18 cellular contexts compared by ENCODE assay signal in the genomic region with DNA sequence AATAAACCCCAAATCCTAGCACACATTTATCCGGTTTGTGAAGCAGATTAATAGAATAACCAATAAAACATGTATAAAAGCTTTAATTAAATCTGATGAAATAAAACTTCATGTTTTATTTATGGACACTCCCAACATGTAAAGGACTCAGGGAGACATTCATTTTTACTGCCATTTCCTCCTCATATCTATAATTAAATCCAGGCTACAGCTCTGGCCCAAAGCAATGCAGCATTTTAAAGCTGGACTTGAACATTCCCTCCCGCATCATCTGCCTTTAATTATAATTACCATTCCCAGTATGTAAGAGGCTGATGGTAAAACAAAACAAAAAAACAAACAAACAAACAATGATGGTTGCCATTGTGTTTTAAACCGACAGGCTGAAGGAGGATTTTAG.
A peak's percentile ranks its signal among the peaks of the same experiment; 100 is the strongest.
DNase-seq lines count a peak whose midpoint lies in the region; ATAC-seq and TF ChIP-seq lines count a peak whose summit lies in the region.
"Had no signal": no experiment of that assay in that cellular context is flagged by ENCODE, and none has a peak within 500 bp of the region (broad histone marks: within the 10 kb centered on the region; RNA-seq: fewer than 3 reads in every experiment).

No MANE protein-coding gene starts in this region.

- POLR2A ChIA-PET in A673 (lab: Charles Lee; ENCODE audit: low non-redundant PET), result no interaction called here

- H3K27ac ChIP-seq in A673 (ENCODE audit: low read depth, low read length, poor library complexity, severe bottlenecking), result no peak overlapping the region
- H3K27ac ChIP-seq in heart right ventricle, result no peak overlapping the region
- H3K27ac ChIP-seq: 22Rv1 had no signal

- DNase-seq in A673 (ENCODE audit: low spot score) (peak; percentile 56), GM03348 (ENCODE audit: low spot score) (peak; percentile 58), fibroblast of the aortic adventitia (ENCODE audit: low read depth) (peak; percentile 53), NCI-H2081 treated with DMSO at 0.1 percent for 48 hours (lab: John Stamatoyannopoulos, UW) (no peak), heart right ventricle (no peak), posterior cingulate gyrus (no peak), DMS53 treated with DMSO at 0.1 percent for 48 hours (lab: John Stamatoyannopoulos, UW; ENCODE audit: unreplicated experiment) (no peak)
- DNase-seq: Caco-2, DMS153, KG1, NCI-H1436, NCI-H2029, NCI-H82, PC-3 had no signal

- 87 to 88% methylated on average over 3 of the region's 3 CpGs for WGBS in heart right ventricle, 2 donors

- ATAC-seq in SK-N-SH treated with all-trans-retinoic acid at 6 μM for 48 hours (peak; percentile 89), heart right ventricle (no peak)
- ATAC-seq: GM12878, HepG2, PC-3 had no signal

- H3K4me3 ChIP-seq in A673 (ENCODE audit: low read depth, low read length, poor library complexity, severe bottlenecking) (no peak overlapping the region), fibroblast of the aortic adventitia (ENCODE audit: low read depth, low read length) (no peak overlapping the region), heart right ventricle (no peak overlapping the region)
- H3K4me3 ChIP-seq: GM12878 had no signal

- H3K4me1 ChIP-seq in A673 (ENCODE audit: insufficient read depth, low read length, poor library complexity, severe bottlenecking) (peaks cover 15% of the 10 kb centered on the region), heart right ventricle (no peaks in the 10 kb centered on the region)
- H3K4me1 ChIP-seq: Caco-2 had no signal

- H3K36me3 ChIP-seq in A673 (ENCODE audit: insufficient read depth, low read length, poor library complexity, severe bottlenecking) (no peaks in the 10 kb centered on the region), heart right ventricle (peaks cover 0 to 19% (median 0%) of the 10 kb centered on the region in 9 donors)

- H3K27me3 ChIP-seq in A673 (replicated peaks; ENCODE audit: insufficient read depth, low read depth, low read length, poor library complexity) (no peaks in the 10 kb centered on the region), heart right ventricle (no peaks in the 10 kb centered on the region)

- BruUV-seq in A673 (replicated peaks; lab: Mats Ljungman, UMichigan), result no TSS peak

- no peak for TF ChIP-seq CTCF in A673 (conservative IDR thresholded peaks at IDR 0.05; ENCODE audit: low read depth, low read length)
- no peak for TF ChIP-seq CTCF in fibroblast of the aortic adventitia (IDR thresholded peaks at IDR 0.05; ENCODE audit: insufficient read depth, low read length)
- no peak for TF ChIP-seq CTCF in heart right ventricle (IDR thresholded peaks at IDR 0.05)

- no peaks in the 10 kb centered on the region for H3K9me3 ChIP-seq in A673 (ENCODE audit: low read depth, low read length, poor library complexity, severe bottlenecking)
- no peaks in the 10 kb centered on the region for H3K9me3 ChIP-seq in heart right ventricle
- H3K9me3 ChIP-seq: Caco-2 had no signal

- intact Hi-C loops in A673 (cut with micrococcal nuclease; ENCODE audit: unreplicated experiment), result no loop called here
- intact Hi-C loops in heart right ventricle (cut with DNase I), result no loop called here
- intact Hi-C loops in posterior cingulate gyrus (cut with DNase I), result no loop called here

- CTCF ChIA-PET in A673 (lab: Charles Lee), result interaction anchor here (0.7 kb wide), 1 partner anchor 400 kb away, joined by 14 read pairs; no protein-coding TSS in a partner anchor

TF ChIP-seq in SK-N-SH treated with all-trans-retinoic acid at 6 μM for 48 hours, 23 proteins besides CTCF, POLR2A, EP300 and RAD21 (continues in another document):
- TF ChIP-seq ARNTL (CRISPR knock-in tag; IDR thresholded peaks at IDR 0.05; ENCODE audit: borderline replicate concordance, low read depth) (no peak), GLIS3 (CRISPR knock-in tag; IDR thresholded peaks at IDR 0.05) (no peak), SNAI2 (CRISPR knock-in tag; IDR thresholded peaks at IDR 0.05) (0 out of 2 replicates have a peak, but pooled peaks have one; percentile 37), TCF4 (CRISPR knock-in tag; IDR thresholded peaks at IDR 0.05; ENCODE audit: borderline replicate concordance) (peak; percentile 97), RARB (CRISPR knock-in tag; IDR thresholded peaks at IDR 0.05) (no peak), ZNF8 (CRISPR knock-in tag; IDR thresholded peaks at IDR 0.05) (no peak), ZNF70 (CRISPR knock-in tag; IDR thresholded peaks at IDR 0.05) (no peak), ISL1 (CRISPR knock-in tag; IDR thresholded peaks at IDR 0.05) (peak; percentile 71), ZFP3 (CRISPR knock-in tag; IDR thresholded peaks at IDR 0.05) (no peak), BACH2 (CRISPR knock-in tag; IDR thresholded peaks at IDR 0.05; ENCODE audit: borderline replicate concordance) (no peak), ESRRG (CRISPR knock-in tag; IDR thresholded peaks at IDR 0.05) (no peak), ZNF565 (CRISPR knock-in tag; conservative IDR thresholded peaks at IDR 0.05; ENCODE audit: low read depth) (no peak), PPARA (CRISPR knock-in tag; IDR thresholded peaks at IDR 0.05; ENCODE audit: borderline replicate concordance) (no peak), OSR1 (CRISPR knock-in tag; IDR thresholded peaks at IDR 0.05) (no peak), ZC3H10 (CRISPR knock-in tag; IDR thresholded peaks at IDR 0.05) (no peak), CSDC2 (CRISPR knock-in tag; IDR thresholded peaks at IDR 0.05) (no peak), ZFP30 (CRISPR knock-in tag; IDR thresholded peaks at IDR 0.05) (no peak)
- TF ChIP-seq, protein P1, sequence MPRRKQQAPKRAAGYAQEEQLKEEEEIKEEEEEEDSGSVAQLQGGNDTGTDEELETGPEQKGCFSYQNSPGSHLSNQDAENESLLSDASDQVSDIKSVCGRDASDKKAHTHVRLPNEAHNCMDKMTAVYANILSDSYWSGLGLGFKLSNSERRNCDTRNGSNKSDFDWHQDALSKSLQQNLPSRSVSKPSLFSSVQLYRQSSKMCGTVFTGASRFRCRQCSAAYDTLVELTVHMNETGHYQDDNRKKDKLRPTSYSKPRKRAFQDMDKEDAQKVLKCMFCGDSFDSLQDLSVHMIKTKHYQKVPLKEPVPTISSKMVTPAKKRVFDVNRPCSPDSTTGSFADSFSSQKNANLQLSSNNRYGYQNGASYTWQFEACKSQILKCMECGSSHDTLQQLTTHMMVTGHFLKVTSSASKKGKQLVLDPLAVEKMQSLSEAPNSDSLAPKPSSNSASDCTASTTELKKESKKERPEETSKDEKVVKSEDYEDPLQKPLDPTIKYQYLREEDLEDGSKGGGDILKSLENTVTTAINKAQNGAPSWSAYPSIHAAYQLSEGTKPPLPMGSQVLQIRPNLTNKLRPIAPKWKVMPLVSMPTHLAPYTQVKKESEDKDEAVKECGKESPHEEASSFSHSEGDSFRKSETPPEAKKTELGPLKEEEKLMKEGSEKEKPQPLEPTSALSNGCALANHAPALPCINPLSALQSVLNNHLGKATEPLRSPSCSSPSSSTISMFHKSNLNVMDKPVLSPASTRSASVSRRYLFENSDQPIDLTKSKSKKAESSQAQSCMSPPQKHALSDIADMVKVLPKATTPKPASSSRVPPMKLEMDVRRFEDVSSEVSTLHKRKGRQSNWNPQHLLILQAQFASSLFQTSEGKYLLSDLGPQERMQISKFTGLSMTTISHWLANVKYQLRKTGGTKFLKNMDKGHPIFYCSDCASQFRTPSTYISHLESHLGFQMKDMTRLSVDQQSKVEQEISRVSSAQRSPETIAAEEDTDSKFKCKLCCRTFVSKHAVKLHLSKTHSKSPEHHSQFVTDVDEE (CRISPR knock-in tag; IDR thresholded peaks at IDR 0.05), result no peak; the same call in 1 of the 2 replicates
- TF ChIP-seq, protein P2, sequence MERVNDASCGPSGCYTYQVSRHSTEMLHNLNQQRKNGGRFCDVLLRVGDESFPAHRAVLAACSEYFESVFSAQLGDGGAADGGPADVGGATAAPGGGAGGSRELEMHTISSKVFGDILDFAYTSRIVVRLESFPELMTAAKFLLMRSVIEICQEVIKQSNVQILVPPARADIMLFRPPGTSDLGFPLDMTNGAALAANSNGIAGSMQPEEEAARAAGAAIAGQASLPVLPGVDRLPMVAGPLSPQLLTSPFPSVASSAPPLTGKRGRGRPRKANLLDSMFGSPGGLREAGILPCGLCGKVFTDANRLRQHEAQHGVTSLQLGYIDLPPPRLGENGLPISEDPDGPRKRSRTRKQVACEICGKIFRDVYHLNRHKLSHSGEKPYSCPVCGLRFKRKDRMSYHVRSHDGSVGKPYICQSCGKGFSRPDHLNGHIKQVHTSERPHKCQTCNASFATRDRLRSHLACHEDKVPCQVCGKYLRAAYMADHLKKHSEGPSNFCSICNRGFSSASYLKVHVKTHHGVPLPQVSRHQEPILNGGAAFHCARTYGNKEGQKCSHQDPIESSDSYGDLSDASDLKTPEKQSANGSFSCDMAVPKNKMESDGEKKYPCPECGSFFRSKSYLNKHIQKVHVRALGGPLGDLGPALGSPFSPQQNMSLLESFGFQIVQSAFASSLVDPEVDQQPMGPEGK (CRISPR knock-in tag; IDR thresholded peaks at IDR 0.05; ENCODE audit: borderline replicate concordance), result no peak
- TF ChIP-seq, protein P3, sequence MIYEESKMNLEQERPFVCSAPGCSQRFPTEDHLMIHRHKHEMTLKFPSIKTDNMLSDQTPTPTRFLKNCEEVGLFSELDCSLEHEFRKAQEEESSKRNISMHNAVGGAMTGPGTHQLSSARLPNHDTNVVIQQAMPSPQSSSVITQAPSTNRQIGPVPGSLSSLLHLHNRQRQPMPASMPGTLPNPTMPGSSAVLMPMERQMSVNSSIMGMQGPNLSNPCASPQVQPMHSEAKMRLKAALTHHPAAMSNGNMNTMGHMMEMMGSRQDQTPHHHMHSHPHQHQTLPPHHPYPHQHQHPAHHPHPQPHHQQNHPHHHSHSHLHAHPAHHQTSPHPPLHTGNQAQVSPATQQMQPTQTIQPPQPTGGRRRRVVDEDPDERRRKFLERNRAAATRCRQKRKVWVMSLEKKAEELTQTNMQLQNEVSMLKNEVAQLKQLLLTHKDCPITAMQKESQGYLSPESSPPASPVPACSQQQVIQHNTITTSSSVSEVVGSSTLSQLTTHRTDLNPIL (CRISPR knock-in tag; IDR thresholded peaks at IDR 0.05; ENCODE audit: low read depth), result no peak
- TF ChIP-seq, protein P4, sequence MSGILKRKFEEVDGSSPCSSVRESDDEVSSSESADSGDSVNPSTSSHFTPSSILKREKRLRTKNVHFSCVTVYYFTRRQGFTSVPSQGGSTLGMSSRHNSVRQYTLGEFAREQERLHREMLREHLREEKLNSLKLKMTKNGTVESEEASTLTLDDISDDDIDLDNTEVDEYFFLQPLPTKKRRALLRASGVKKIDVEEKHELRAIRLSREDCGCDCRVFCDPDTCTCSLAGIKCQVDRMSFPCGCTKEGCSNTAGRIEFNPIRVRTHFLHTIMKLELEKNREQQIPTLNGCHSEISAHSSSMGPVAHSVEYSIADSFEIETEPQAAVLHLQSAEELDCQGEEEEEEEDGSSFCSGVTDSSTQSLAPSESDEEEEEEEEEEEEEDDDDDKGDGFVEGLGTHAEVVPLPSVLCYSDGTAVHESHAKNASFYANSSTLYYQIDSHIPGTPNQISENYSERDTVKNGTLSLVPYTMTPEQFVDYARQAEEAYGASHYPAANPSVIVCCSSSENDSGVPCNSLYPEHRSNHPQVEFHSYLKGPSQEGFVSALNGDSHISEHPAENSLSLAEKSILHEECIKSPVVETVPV (CRISPR knock-in tag; IDR thresholded peaks at IDR 0.05), result peak; percentile 80; the same call in 1 of the 2 replicates

Comparison
In these comparisons a context has a peak if more than half of its experiments do, and no peak if none do; other contexts are left out.
1. DNase-seq: peak in A673 (single experiment), GM03348 (single experiment) and fibroblast of the aortic adventitia (single experiment); none in NCI-H2081 treated with DMSO at 0.1 percent for 48 hours (single experiment), heart right ventricle (0 of 2), posterior cingulate gyrus (0 of 10) and DMS53 treated with DMSO at 0.1 percent for 48 hours (single experiment).